29 cellular contexts compared by ENCODE assay signal in genomic region chr19:5332501-5332900, GRCh38.
"Had no signal": no experiment of that assay in that cellular context is flagged by ENCODE, and none has a peak within 500 bp of the region (broad histone marks: within the 10 kb centered on the region; RNA-seq: fewer than 3 reads in every experiment).

No MANE protein-coding gene starts in this region.

- H3K9me3 ChIP-seq: neutrophil, ovary, psoas muscle, spleen, suprapubic skin, testis, tibial artery, transverse colon, upper lobe of right lung, uterus had no signal

- H2AFZ ChIP-seq: parathyroid adenoma had no signal

- H3K36me3 ChIP-seq: neutrophil, ovary, spleen, suprapubic skin, tibial artery, transverse colon, upper lobe of right lung, uterus had no signal

- H3K79me2 ChIP-seq: parathyroid adenoma had no signal

- H3K4me3 ChIP-seq: ovary, psoas muscle, skin epidermis, smooth muscle cell, spleen, suprapubic skin, testis, tibial artery, transverse colon, upper lobe of right lung, uterus had no signal

- ATAC-seq: naive thymus-derived CD8-positive, alpha-beta T cell; natural killer cell treated with Interleukin-12 subunit alpha and Interleukin-12 subunit beta and Interleukin-15 and Interleukin-18, amount 100 ng/mL, for 72 hours; psoas muscle; sciatic nerve; stimulated activated memory B cell treated with anti-CD40 and anti-IgM and Interleukin-4, amounts not matched to agents 10 μg/mL and 1 μg/mL and 100 μg/mL, for 72 hours; stimulated activated naive CD8-positive, alpha-beta T cell treated with anti-CD3 and anti-CD28 coated beads, Interleukin-15, amount 100 ng/mL, for 72 hours; stimulated activated naive CD8-positive, alpha-beta T cell treated with anti-CD3 and anti-CD28 coated beads, Interleukin-15, Interleukin-2, amounts not matched to agents 100 U/mL and 50 U/mL, for 24 hours; upper lobe of right lung had no signal

- H3K27me3 ChIP-seq: ovary, testis, uterus had no signal

- H3K4me2 ChIP-seq: smooth muscle cell had no signal

- H3K27ac ChIP-seq: neutrophil, ovary, parathyroid adenoma, psoas muscle, skin epidermis, spleen, suprapubic skin, testis, tibial artery, transverse colon, upper lobe of right lung, uterus had no signal

- H3K9ac ChIP-seq: parathyroid adenoma had no signal

- H3K4me1 ChIP-seq: parathyroid adenoma, psoas muscle, suprapubic skin, testis, tibial artery, transverse colon, upper lobe of right lung, uterus had no signal

- DNase-seq: naive thymus-derived CD8-positive, alpha-beta T cell; nephron progenitor cell; nucleus accumbens; ovary; psoas muscle; right cardiac atrium; spleen; stimulated activated CD4-positive, alpha-beta T cell treated with anti-CD3 and anti-CD28 coated beads, Interleukin-12 subunit alpha, Interleukin-12 subunit beta, amount 100 ng/mL, for 4 hours; stimulated activated CD4-positive, alpha-beta T cell treated with anti-CD3 and anti-CD28 coated beads, Interleukin-1b, Interleukin-23, amount 100 ng/mL, for 48 hours; stimulated activated CD4-positive, alpha-beta T cell treated with anti-CD3 and anti-CD28 coated beads, Interleukin-4, amount 100 ng/mL, for 1 hour; stimulated activated CD4-positive, alpha-beta T cell treated with anti-CD3 and anti-CD28 coated beads, Interleukin-4, amount 100 ng/mL, for 4 hours; stimulated activated CD8-positive, alpha-beta memory T cell treated with anti-CD3 and anti-CD28 coated beads, Interleukin-4, amount 100 ng/mL, for 48 hours; stimulated activated naive CD4-positive, alpha-beta T cell; stimulated activated naive CD8-positive, alpha-beta T cell treated with anti-CD3 and anti-CD28 coated beads, Interleukin-15, amount 100 ng/mL, for 72 hours; stimulated activated naive CD8-positive, alpha-beta T cell treated with anti-CD3 and anti-CD28 coated beads, Interleukin-15, Interleukin-2, amounts not matched to agents 100 U/mL and 50 U/mL, for 24 hours; substantia nigra; testis; tibial artery; transverse colon; upper lobe of right lung; uterus had no signal
